In the genomic region with DNA sequence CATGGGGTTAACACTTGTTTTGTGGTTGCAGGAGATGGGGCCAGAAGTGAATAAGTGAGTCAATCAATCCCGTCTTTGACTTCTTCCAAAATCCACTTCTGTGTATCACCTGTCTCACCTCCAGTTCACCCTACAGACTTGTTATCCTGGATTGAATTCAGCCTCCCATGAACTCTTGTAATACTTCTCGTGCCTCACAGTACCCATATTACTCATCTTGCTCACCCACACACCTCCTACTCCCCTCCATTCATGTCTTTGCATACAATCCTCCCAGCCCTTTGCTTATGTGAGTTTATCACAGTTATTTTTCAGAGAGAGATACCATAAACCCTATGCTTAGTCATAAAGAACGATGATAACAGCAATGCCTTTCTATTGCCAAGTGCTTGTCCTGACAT, we compare ENCODE assay signal across 26 cellular contexts. TPM values are rescaled to one million over a fixed set of nuclear protein-coding genes. Genes with fewer than 3 reads are reported as not detected.
DNase-seq lines count a peak whose midpoint lies in the region; ATAC-seq, FAIRE-seq and TF ChIP-seq lines count a peak whose summit lies in the region.
"Had no signal": no experiment of that assay in that cellular context is flagged by ENCODE, and none has a peak within 500 bp of the region (broad histone marks: within the 10 kb centered on the region; RNA-seq: fewer than 3 reads in every experiment).

No MANE protein-coding gene starts in this region.

- CTCF ChIA-PET in AG04450 (lab: Charles Lee) = no interaction called here
- CTCF ChIA-PET in IMR-90 (lab: Yijun Ruan, JAX) = no interaction called here

- H3K18ac ChIP-seq in IMR-90 (ENCODE audit: low read depth, low read length) = peak overlapping the region; percentile 94

- BruUV-seq in IMR-90 (replicated peaks; lab: Mats Ljungman, UMichigan) = no TSS peak

- H2AK5ac ChIP-seq in IMR-90 (ENCODE audit: low read depth, low read length) = no peak overlapping the region

- peak overlapping the region; percentile 90 for H2BK5ac ChIP-seq in IMR-90 (ENCODE audit: low read depth, low read length, poor library complexity, severe bottlenecking)

- H4K20me1 ChIP-seq in IMR-90 (ENCODE audit: insufficient read depth, low read length) (no peaks in the 10 kb centered on the region), keratinocyte (ENCODE audit: control insufficient read depth, extremely low read depth, insufficient read depth, low read length) (no peaks in the 10 kb centered on the region)

- peak overlapping the region; percentile 32; the same call in 1 of the 2 replicates for H3K4me2 ChIP-seq in IMR-90 (ENCODE audit: low read depth, low read length)
- H3K4me2 ChIP-seq in keratinocyte (ENCODE audit: control insufficient read depth, extremely low read depth, insufficient read depth, low read depth, low read length) = peak overlapping the region; percentile 4
- H3K4me2 ChIP-seq: hepatocyte, SK-N-SH had no signal

- H2BK15ac ChIP-seq in IMR-90 (ENCODE audit: low read depth, low read length) = no peak overlapping the region

- H3K27ac ChIP-seq in AG04450 (ENCODE audit: low read depth, low read length) (no peak overlapping the region), IMR-90 (ENCODE audit: insufficient read depth, low read length) (no peak overlapping the region), keratinocyte (ENCODE audit: control insufficient read depth, insufficient read depth, low read length) (peak overlapping the region; percentile 79)
- H3K27ac ChIP-seq: hepatocyte, pancreas, right atrium auricular region, thoracic aorta, uterus had no signal

- in situ Hi-C loops in IMR-90 (cut with MboI; ENCODE audit: low sequenced_read_pairs) = no loop called here

- no peak overlapping the region for H4K91ac ChIP-seq in IMR-90 (ENCODE audit: insufficient read depth, low read depth, low read length)

- POLR2A ChIA-PET in AG04450 (lab: Yijun Ruan, JAX) (no interaction called here), IMR-90 (lab: Charles Lee; ENCODE audit: unreplicated experiment) (no interaction called here)

- H3K56ac ChIP-seq in IMR-90 (ENCODE audit: extremely low read depth, insufficient read depth, low read length) = no peak overlapping the region

- peak overlapping the region; percentile 39; the same call in 1 of the 2 replicates for H3K4ac ChIP-seq in IMR-90 (ENCODE audit: low read depth, low read length)

- H4K8ac ChIP-seq in IMR-90 (ENCODE audit: low read depth in 2 of 2, low read length in 2 of 2) = peak overlapping the region in 1 of 2 experiments; percentile 1; a peak in 1 of 4 replicates

- H3K4me1 ChIP-seq in IMR-90 (ENCODE audit: control insufficient read depth, insufficient read depth, low read length) = peaks cover 10% of the 10 kb centered on the region
- peaks cover 43% of the 10 kb centered on the region for H3K4me1 ChIP-seq in keratinocyte (ENCODE audit: control insufficient read depth, extremely low read depth, insufficient read depth, low read length)
- H3K4me1 ChIP-seq: right atrium auricular region, uterus had no signal

- DNase-seq in AG04450 (ENCODE audit: low read depth, low spot score) (peak; percentile 54), IMR-90 (peak; percentile 93), cardiac fibroblast (ENCODE audit: low read depth in 2 of 2) (peak; percentile 59 to 60), keratinocyte (ENCODE audit: low read depth, low spot score) (peak; percentile 99), NCI-H69 (lab: John Stamatoyannopoulos, UW) (no peak), D721Med (ENCODE audit: insufficient read length, low spot score) (no peak), NCI-H510A (lab: John Stamatoyannopoulos, UW) (no peak), OCI-M2 (lab: John Stamatoyannopoulos, UW; ENCODE audit: unreplicated experiment) (no peak)
- DNase-seq: activated CD4-positive, alpha-beta T cell treated with anti-CD3 and anti-CD28 coated beads for 4 hours; activated naive CD4-positive, alpha-beta T cell; activated T-cell treated with anti-CD3 and anti-CD28 coated beads, Interleukin-2, amount 50 U/mL, for 4 hours; C1 segment of cervical spinal cord; DND-41; MG63; natural killer cell; NCI-H1436; NCI-H524 treated with DMSO at 0.1 percent for 48 hours; pancreas; RPMI8226; SK-N-SH; stimulated activated naive CD8-positive, alpha-beta T cell treated with anti-CD3 and anti-CD28 coated beads, Interleukin-15, Interleukin-2, amounts not matched to agents 100 U/mL and 50 U/mL, for 24 hours; T-helper 2 cell; uterus had no signal

- peak overlapping the region; percentile 62; the same call in 1 of the 2 replicates for H2BK120ac ChIP-seq in IMR-90 (ENCODE audit: low read depth, low read length)

- no CpG with 5 or more reads among the region's 3 CpGs for WGBS in IMR-90 (ENCODE audit: extremely low coverage in 2 of 2, insufficient read length in 1 of 2), 2 experiments

- no peaks in the 10 kb centered on the region for H3K79me1 ChIP-seq in IMR-90 (ENCODE audit: low read depth in 1 of 2, low read length in 2 of 2)

- H2BK20ac ChIP-seq in IMR-90 (ENCODE audit: low read depth, low read length) = peak overlapping the region; percentile 83

- TF ChIP-seq POLR2A in IMR-90 (IDR thresholded peaks at IDR 0.05; ENCODE audit: low read depth, low read length) = no peak

- peak; percentile 95 for FAIRE-seq in keratinocyte (lab: Jason Lieb, UNC)
- no peak for FAIRE-seq in D721Med (lab: Jason Lieb, UNC)
- FAIRE-seq: pancreas had no signal

- dilution Hi-C loops in IMR-90 (cut with HindIII; ENCODE audit: low sequenced_read_pairs, unreplicated experiment) = no loop called here
- dilution Hi-C loops in keratinocyte (cut with MboI; ENCODE audit: extremely low pct_ligation_motif_present, low sequenced_read_pairs) = no loop called here

- intact Hi-C loops in IMR-90 (cut with micrococcal nuclease) = loop anchor here (2.0 to 5.0 kb wide), 2 partner anchors 52 to 156 kb away; a partner anchor contains a TSS

- H4K5ac ChIP-seq in IMR-90 (ENCODE audit: low read depth, low read length) = peak overlapping the region; percentile 79; the same call in 1 of the 2 replicates

- H3K4me3 ChIP-seq in AG04450 (ENCODE audit: low read depth, low read length) (no peak overlapping the region), IMR-90 (ENCODE audit: insufficient read depth, low read depth, low read length) (no peak overlapping the region), cardiac fibroblast (replicated peaks in 1 of 2; ENCODE audit: low read depth in 2 of 2, low read length in 2 of 2) (no peak overlapping the region), keratinocyte (ENCODE audit: control insufficient read depth in 2 of 3, extremely low read depth in 1 of 3, insufficient read depth in 2 of 3, low read depth in 1 of 3, low read length in 3 of 3) (no peak overlapping the region)
- H3K4me3 ChIP-seq: hepatocyte, MG63, pancreas, right atrium auricular region, thoracic aorta, uterus had no signal

- H2AFZ ChIP-seq in IMR-90 (replicated peaks; ENCODE audit: low read length, poor library complexity) = no peak overlapping the region
- H2AFZ ChIP-seq in keratinocyte (ENCODE audit: control insufficient read depth, low read length) = no peak overlapping the region
- H2AFZ ChIP-seq: hepatocyte had no signal

- no peak overlapping the region for H3K9ac ChIP-seq in IMR-90 (ENCODE audit: low read depth, low read length)
- peak overlapping the region; percentile 1 for H3K9ac ChIP-seq in keratinocyte (ENCODE audit: control insufficient read depth, extremely low read depth, insufficient read depth, low read length)
- H3K9ac ChIP-seq: SK-N-SH had no signal

- H3K27me3 ChIP-seq in AG04450 (ENCODE audit: control insufficient read depth, insufficient read depth, low read length) = no peaks in the 10 kb centered on the region
- no peaks in the 10 kb centered on the region for H3K27me3 ChIP-seq in IMR-90 (ENCODE audit: control insufficient read depth, insufficient read depth, low read length)
- H3K27me3 ChIP-seq in keratinocyte (ENCODE audit: control insufficient read depth, extremely low read depth, insufficient read depth, low read length) = no peaks in the 10 kb centered on the region
- H3K27me3 ChIP-seq: hepatocyte, MG63, right atrium auricular region, uterus had no signal

- peak; percentile 81 for ATAC-seq in IMR-90 (ENCODE audit: low read depth)
- ATAC-seq: activated T-cell treated with anti-CD3 and anti-CD28 coated beads, Interleukin-2, amount 50 U/mL, for 4 hours; natural killer cell; stimulated activated naive CD8-positive, alpha-beta T cell treated with anti-CD3 and anti-CD28 coated beads, Interleukin-15, Interleukin-2, amounts not matched to agents 100 U/mL and 50 U/mL, for 24 hours had no signal

- TF ChIP-seq CTCF in AG04450 (IDR thresholded peaks at IDR 0.05; ENCODE audit: low read depth, low read length) (no peak), IMR-90 (conservative IDR thresholded peaks at IDR 0.05; ENCODE audit: low read depth, low read length) (no peak), cardiac fibroblast (IDR thresholded peaks at IDR 0.05; ENCODE audit: low read depth, low read length) (no peak), keratinocyte (optimal IDR thresholded peaks at IDR 0.05 in 1 of 3, IDR thresholded peaks at IDR 0.05 in 1 of 3, conservative IDR thresholded peaks at IDR 0.05 in 1 of 3; ENCODE audit: extremely low read depth in 1 of 3, insufficient read depth in 2 of 3, low read length in 3 of 3) (no peak), D721Med (IDR thresholded peaks at IDR 0.05; ENCODE audit: insufficient read depth, missing control alignments) (no peak)

- H3K9me3 ChIP-seq in AG04450 (ENCODE audit: control insufficient read depth, insufficient read depth, low read length) = no peaks in the 10 kb centered on the region
- no peaks in the 10 kb centered on the region for H3K9me3 ChIP-seq in IMR-90 (ENCODE audit: control insufficient read depth, insufficient read depth, low read length)
- no peaks in the 10 kb centered on the region for H3K9me3 ChIP-seq in keratinocyte (ENCODE audit: control insufficient read depth, low read depth, low read length)
- H3K9me3 ChIP-seq: MG63, pancreas, right atrium auricular region, SK-N-SH, thoracic aorta, uterus had no signal

- H3K23ac ChIP-seq in IMR-90 (ENCODE audit: low read depth, low read length) = peak overlapping the region; percentile 46; the same call in 1 of the 2 replicates

- H3K9me1 ChIP-seq in IMR-90 (ENCODE audit: insufficient read depth, low read length) (peaks cover 10% of the 10 kb centered on the region), keratinocyte (ENCODE audit: control insufficient read depth, extremely low read depth, insufficient read depth, low read length) (no peaks in the 10 kb centered on the region)

- H3K14ac ChIP-seq in IMR-90 (replicated peaks; ENCODE audit: low read depth, low read length) = peak overlapping the region; percentile 54; the same call in 1 of the 2 replicates

- TF ChIP-seq RAD21 in IMR-90 (IDR thresholded peaks at IDR 0.05; ENCODE audit: low read length) = 0 out of 2 replicates have a peak, but pooled peaks have one; percentile 12

- no peak overlapping the region for H2AK9ac ChIP-seq in IMR-90 (replicated peaks; ENCODE audit: low read depth, low read length, poor library complexity)

- H3K36me3 ChIP-seq in IMR-90 (ENCODE audit: control insufficient read depth, insufficient read depth, low read length) (no peaks in the 10 kb centered on the region), keratinocyte (ENCODE audit: control insufficient read depth in 2 of 2, extremely low read depth in 1 of 2, insufficient read depth in 2 of 2, low read length in 2 of 2) (no peaks in the 10 kb centered on the region)
- H3K36me3 ChIP-seq: MG63, pancreas, right atrium auricular region, thoracic aorta, uterus had no signal

- no peaks in the 10 kb centered on the region for H3K79me2 ChIP-seq in keratinocyte (ENCODE audit: control insufficient read depth, insufficient read depth, low read length)
- H3K79me2 ChIP-seq: hepatocyte had no signal

RNA-seq across cellular contexts. Expression of a gene that starts 52.9 kb away (rescaled TPM):
- polyA plus RNA-seq in AG04450 (2011; rRNA removed) = 56.1 and 65.0 TPM in 2 replicates
- 189 and 195 TPM in 2 replicates for polyA minus RNA-seq in AG04450 (2011; rRNA and poly(A)+ RNA removed)
- 11.7 and 12.4 TPM in 2 replicates for total RNA-seq in IMR-90 (2012; rRNA removed)
- 8.3 and 8.6 TPM in 2 replicates for polyA plus RNA-seq in IMR-90 (2012; rRNA removed)
- 3.3 and 7.5 TPM in 2 replicates for polyA plus RNA-seq in IMR-90 (2012; cell fraction: cytosol; rRNA removed)
- polyA plus RNA-seq in IMR-90 (2012; cell fraction: nucleus; rRNA removed; ENCODE audit: low replicate concordance) = 7.6 and 18.5 TPM in 2 replicates
- 0.39 to 2.6 TPM (median 0.77 TPM) in 3 replicates for polyA plus RNA-seq in keratinocyte
- polyA plus RNA-seq in keratinocyte (2011; ENCODE audit: low read depth) = 0.07 TPM
- polyA plus RNA-seq in keratinocyte (2011; cell fraction: cytosol; rRNA removed) = 0.45 and 0.60 TPM in 2 replicates
- polyA plus RNA-seq in keratinocyte (2011; cell fraction: nucleus; rRNA removed) = 2.5 and 2.6 TPM in 2 replicates
- polyA plus RNA-seq in keratinocyte (2012; ENCODE audit: low replicate concordance) = 0.04 and 1.9 TPM in 2 replicates
- 2.3 to 10.1 TPM (median 3.2 TPM) in 3 replicates for polyA minus RNA-seq in keratinocyte
- 1.2 TPM for polyA minus RNA-seq in keratinocyte (2011; cell fraction: cytosol; rRNA and poly(A)+ RNA removed)
- 5.8 and 8.8 TPM in 2 replicates for polyA minus RNA-seq in keratinocyte (2011; cell fraction: nucleus; rRNA and poly(A)+ RNA removed)
- total RNA-seq: natural killer cell had no signal

Comparison
In these comparisons a context has a peak if more than half of its experiments do, and no peak if none do; other contexts are left out.
1. DNase-seq: peak in AG04450 (single experiment), IMR-90 (single experiment), cardiac fibroblast (2 of 2) and keratinocyte (single experiment); none in NCI-H69 (single experiment), D721Med (single experiment), NCI-H510A (single experiment) and OCI-M2 (single experiment).